ENCODE assay signal across 23 cellular contexts in the genomic region with DNA sequence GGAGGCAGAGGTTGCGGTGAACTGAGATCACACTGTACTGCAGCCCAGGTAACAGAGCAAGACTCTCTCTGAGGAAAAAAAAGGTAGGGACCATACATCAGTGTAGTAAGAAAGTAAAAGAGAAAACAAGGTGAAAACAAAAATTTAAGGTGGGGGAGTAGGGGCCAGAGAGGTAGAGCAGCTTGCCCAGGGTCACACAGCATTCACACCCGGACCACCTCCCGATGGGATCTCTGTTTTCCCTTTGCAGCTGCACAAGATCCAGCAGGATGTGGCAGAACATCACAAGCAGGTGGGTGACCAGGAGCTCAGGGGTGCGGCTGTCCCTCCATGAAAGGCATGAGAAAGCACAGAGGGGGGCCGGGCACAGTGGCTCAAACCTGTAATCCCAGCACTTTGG. TPM values are rescaled to one million over a fixed set of nuclear protein-coding genes. Genes with fewer than 3 reads are reported as not detected.
DNase-seq lines count a peak whose midpoint lies in the region; ATAC-seq and TF ChIP-seq lines count a peak whose summit lies in the region.
"Had no signal": no experiment of that assay in that cellular context is flagged by ENCODE, and none has a peak within 500 bp of the region (broad histone marks: within the 10 kb centered on the region; RNA-seq: fewer than 3 reads in every experiment).

No MANE protein-coding gene starts in this region.

- TF ChIP-seq EP300 in upper lobe of left lung (IDR thresholded peaks at IDR 0.05) = no peak

- H3K79me1 ChIP-seq in trophoblast cell (ENCODE audit: low read length) = no peaks in the 10 kb centered on the region

- H3K4me1 ChIP-seq in CD4-positive, CD25-positive, alpha-beta regulatory T cell (ENCODE audit: control insufficient read depth, insufficient read depth, low read length, poor library complexity, severe bottlenecking) = peaks cover 7% of the 10 kb centered on the region
- peaks cover 38 to 57% (median 52%) of the 10 kb centered on the region in 4 donors for H3K4me1 ChIP-seq in upper lobe of left lung
- peaks cover 6 to 10% of the 10 kb centered on the region in 2 experiments for H3K4me1 ChIP-seq in trophoblast cell (ENCODE audit: control insufficient read depth in 1 of 2, insufficient read depth in 2 of 2, low read length in 2 of 2)

- H3K4me2 ChIP-seq in trophoblast cell (ENCODE audit: low read length) = no peak overlapping the region

- H4K12ac ChIP-seq in trophoblast cell (ENCODE audit: low read depth, low read length) = no peak overlapping the region

- H3K4me3 ChIP-seq in CD4-positive, CD25-positive, alpha-beta regulatory T cell (ENCODE audit: low read depth, low read length) = no peak overlapping the region
- H3K4me3 ChIP-seq in upper lobe of left lung (no peak overlapping the region), trophoblast cell (ENCODE audit: low read depth, low read length) (no peak overlapping the region)
- H3K4me3 ChIP-seq: HAP-1 had no signal

- H2BK12ac ChIP-seq in trophoblast cell (ENCODE audit: low read length) = no peak overlapping the region

- H2AFZ ChIP-seq in trophoblast cell (ENCODE audit: insufficient read depth, low read length, poor library complexity) = no peak overlapping the region

- H3K79me2 ChIP-seq in trophoblast cell (ENCODE audit: control insufficient read depth, insufficient read depth, low read length, poor library complexity) = no peaks in the 10 kb centered on the region

- H3K18ac ChIP-seq in trophoblast cell (ENCODE audit: low read length) = no peak overlapping the region

- no peak overlapping the region for H3K14ac ChIP-seq in trophoblast cell (ENCODE audit: low read length)

- TF ChIP-seq CTCF in nephron progenitor cell (IDR thresholded peaks at IDR 0.05) (no peak), upper lobe of left lung (IDR thresholded peaks at IDR 0.05) (no peak)

- H2AK5ac ChIP-seq in trophoblast cell (ENCODE audit: low read length) = no peak overlapping the region

- peaks cover 15% of the 10 kb centered on the region for H3K27me3 Mint-ChIP-seq in CD4-positive, CD25-positive, alpha-beta regulatory T cell
- peaks cover 100% of the 10 kb centered on the region for H3K27me3 Mint-ChIP-seq in nephron progenitor cell (ENCODE audit: low read depth, poor library complexity)

- 85 to 86% methylated on average over 5 of the region's 5 CpGs for WGBS in upper lobe of left lung, 2 donors
- WGBS in trophoblast cell (ENCODE audit: extremely low coverage, insufficient coverage, insufficient read length) = no CpG with 5 or more reads among the region's 5 CpGs

- no peaks in the 10 kb centered on the region for H3K9me3 ChIP-seq in CD4-positive, CD25-positive, alpha-beta regulatory T cell (ENCODE audit: control insufficient read depth in 2 of 2, low read length in 2 of 2)
- H3K9me3 ChIP-seq in upper lobe of left lung (no peaks in the 10 kb centered on the region), trophoblast cell (ENCODE audit: insufficient read depth, low read depth, low read length) (no peaks in the 10 kb centered on the region)
- H3K9me3 ChIP-seq: HAP-1, SK-N-SH had no signal

- no peaks in the 10 kb centered on the region for H3K27me3 ChIP-seq in CD4-positive, CD25-positive, alpha-beta regulatory T cell (ENCODE audit: control insufficient read depth, insufficient read depth, low read length)
- H3K27me3 ChIP-seq in upper lobe of left lung = no peaks in the 10 kb centered on the region
- H3K27me3 ChIP-seq in trophoblast cell (ENCODE audit: insufficient read depth, low read length) = peaks cover 9% of the 10 kb centered on the region

- H3K9me3 Mint-ChIP-seq in CD4-positive, CD25-positive, alpha-beta regulatory T cell = no peaks in the 10 kb centered on the region
- H3K9me3 Mint-ChIP-seq in nephron progenitor cell = no peaks in the 10 kb centered on the region
- H3K9me3 Mint-ChIP-seq: IgD-negative memory B cell had no signal

- ATAC-seq in CD4-positive, CD25-positive, alpha-beta regulatory T cell (ENCODE audit: low read depth in 2 of 2) = no peak
- no peak for ATAC-seq in upper lobe of left lung (ENCODE audit: low FRiP score in 2 of 2)
- no peak for ATAC-seq in HG03571 (IDR thresholded peaks at IDR 0.05; ENCODE audit: unreplicated experiment)

- TF ChIP-seq POLR2A in upper lobe of left lung (IDR thresholded peaks at IDR 0.05) = no peak

- H3K27ac Mint-ChIP-seq in CD4-positive, CD25-positive, alpha-beta regulatory T cell = peak overlapping the region in 2 of 3 donors; percentile 1 to 60
- no peak overlapping the region for H3K27ac Mint-ChIP-seq in nephron progenitor cell

- H2BK120ac ChIP-seq in trophoblast cell (ENCODE audit: insufficient read depth, low read length, poor library complexity) = no peak overlapping the region

- no peak overlapping the region for H4K91ac ChIP-seq in trophoblast cell (ENCODE audit: low read depth, low read length)

- peaks cover 0 to 17% (median 7%) of the 10 kb centered on the region in 4 donors for H3K4me1 Mint-ChIP-seq in CD4-positive, CD25-positive, alpha-beta regulatory T cell
- H3K4me1 Mint-ChIP-seq in nephron progenitor cell = peaks cover 37% of the 10 kb centered on the region

- no peaks in the 10 kb centered on the region for H3K36me3 Mint-ChIP-seq in CD4-positive, CD25-positive, alpha-beta regulatory T cell
- H3K36me3 Mint-ChIP-seq in nephron progenitor cell (ENCODE audit: low read depth) = no peaks in the 10 kb centered on the region
- H3K36me3 Mint-ChIP-seq: IgD-negative memory B cell had no signal

- no peak overlapping the region for H3K27ac ChIP-seq in CD4-positive, CD25-positive, alpha-beta regulatory T cell (ENCODE audit: insufficient read depth, low read length, poor library complexity, severe bottlenecking)
- H3K27ac ChIP-seq in upper lobe of left lung (peak overlapping the region; percentile 28 to 90 (median 76)), trophoblast cell (ENCODE audit: low read depth, low read length) (no peak overlapping the region)

- no peak overlapping the region for H3K23ac ChIP-seq in trophoblast cell (ENCODE audit: low read length)

- H3K4me3 Mint-ChIP-seq in CD4-positive, CD25-positive, alpha-beta regulatory T cell = no peak overlapping the region
- H3K4me3 Mint-ChIP-seq in nephron progenitor cell = peak overlapping the region; percentile 52
- H3K4me3 Mint-ChIP-seq: IgD-negative memory B cell had no signal

- no peak for DNase-seq in CD4-positive, CD25-positive, alpha-beta regulatory T cell
- peak; percentile 36 for DNase-seq in NCI-H69 (lab: John Stamatoyannopoulos, UW)
- DNase-seq in nephron progenitor cell = no peak
- DNase-seq in upper lobe of left lung = no peak
- no peak for DNase-seq in KG1 (lab: John Stamatoyannopoulos, UW)
- DNase-seq in trophoblast cell = no peak
- DNase-seq: AML-193, COR-L47, DMS 273 treated with DMSO at 0.1 percent for 48 hours, DND-41, MM.1S, NCI-H1092, NCI-H146, NCI-H2081, NCI-H2171 treated with DMSO at 0.1 percent for 48 hours, NCI-H446 treated with DMSO at 0.1 percent for 48 hours, NCI-H748 treated with DMSO at 0.1 percent for 48 hours, OCI-M1, SHP77, SK-N-SH had no signal

- no peak overlapping the region for H3K4ac ChIP-seq in trophoblast cell (ENCODE audit: low read depth, low read length)

- no peak overlapping the region for H2BK5ac ChIP-seq in trophoblast cell (ENCODE audit: low read depth, low read length, poor library complexity)

- no peak overlapping the region for H3K9ac ChIP-seq in trophoblast cell (ENCODE audit: low read length)
- H3K9ac ChIP-seq: SK-N-SH had no signal

- no peak overlapping the region for H4K8ac ChIP-seq in trophoblast cell (ENCODE audit: low read depth, low read length)

- no peaks in the 10 kb centered on the region for H3K36me3 ChIP-seq in CD4-positive, CD25-positive, alpha-beta regulatory T cell (ENCODE audit: control insufficient read depth, insufficient read depth, low read length)
- H3K36me3 ChIP-seq in upper lobe of left lung (no peaks in the 10 kb centered on the region), trophoblast cell (ENCODE audit: control insufficient read depth in 1 of 2, insufficient read depth in 2 of 2, low read length in 2 of 2) (no peaks in the 10 kb centered on the region)
- H3K36me3 ChIP-seq: HAP-1 had no signal

RNA-seq across cellular contexts. Expression of a gene that starts 4.5 kb away (rescaled TPM):
- not detected for total RNA-seq in CD4-positive, CD25-positive, alpha-beta regulatory T cell
- polyA plus RNA-seq in CD4-positive, CD25-positive, alpha-beta regulatory T cell = not detected
- total RNA-seq in upper lobe of left lung = 10 to 100 TPM in 2 of 6 donors, 1 to 10 TPM in 4; 4.1 to 49.2 (median 5.4) TPM
- 0.21 and 0.58 TPM in 2 replicates for polyA plus RNA-seq in trophoblast cell (2013)

RNA-seq across cellular contexts. Expression of a gene that starts 37.1 kb away (rescaled TPM):
- 2.4 TPM for total RNA-seq in CD4-positive, CD25-positive, alpha-beta regulatory T cell
- polyA plus RNA-seq in CD4-positive, CD25-positive, alpha-beta regulatory T cell = 1 to 10 TPM in 3 of 4 donors, under 1 TPM in 1; 0.48 to 3.0 (median 2.3) TPM
- 1 to 10 TPM; 3.1 to 7.3 (median 4.6) TPM for total RNA-seq in upper lobe of left lung
- polyA plus RNA-seq in trophoblast cell (2013) = 2.9 TPM in 2 replicates

RNA-seq across cellular contexts. Expression of a gene that starts 47.2 kb away (rescaled TPM):
- 9.3 TPM for total RNA-seq in CD4-positive, CD25-positive, alpha-beta regulatory T cell
- 1 to 10 TPM; 3.1 to 4.5 (median 3.9) TPM for polyA plus RNA-seq in CD4-positive, CD25-positive, alpha-beta regulatory T cell
- 100 to 1,000 TPM in 1 of 6 donors, 10 to 100 TPM in 5; 35.0 to 115 (median 56.0) TPM for total RNA-seq in upper lobe of left lung
- 1.2 and 1.4 TPM in 2 replicates for polyA plus RNA-seq in trophoblast cell (2013)

Comparison
In these comparisons a context has a peak if more than half of its experiments do, and no peak if none do; other contexts are left out.
1. H3K27ac ChIP-seq: peak in upper lobe of left lung (4 of 4); none in CD4-positive, CD25-positive, alpha-beta regulatory T cell (single experiment) and trophoblast cell (single experiment).